Comparison of ENCODE assay signal across 14 cellular contexts in the genomic region with DNA sequence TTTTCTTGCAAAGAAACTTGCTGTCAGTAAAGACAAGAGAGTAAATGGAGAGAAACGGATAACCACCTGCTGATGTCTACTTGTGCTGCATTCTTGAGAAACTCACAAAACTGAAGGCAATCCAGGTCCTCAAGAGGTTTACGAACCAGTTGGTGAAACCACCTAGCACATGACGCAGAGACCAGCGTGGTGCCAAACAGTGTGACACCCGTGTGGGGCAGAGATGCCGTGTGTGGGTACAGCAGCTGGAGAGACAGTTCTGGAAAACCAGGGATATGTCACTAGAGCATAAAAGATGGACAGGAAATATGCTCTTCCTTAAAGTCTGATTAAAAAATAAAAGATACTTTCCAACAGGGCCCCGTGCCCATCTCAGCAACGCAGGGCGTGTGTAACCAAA.
A peak's percentile ranks its signal among the peaks of the same experiment; 100 is the strongest.
DNase-seq lines count a peak whose midpoint lies in the region; ATAC-seq, FAIRE-seq and TF ChIP-seq lines count a peak whose summit lies in the region.
"Had no signal": no experiment of that assay in that cellular context is flagged by ENCODE, and none has a peak within 500 bp of the region (broad histone marks: within the 10 kb centered on the region; RNA-seq: fewer than 3 reads in every experiment).

No MANE protein-coding gene starts in this region.

- no peaks in the 10 kb centered on the region for H3K9me3 ChIP-seq in left ventricle myocardium inferior (replicated peaks)
- H3K9me3 ChIP-seq in aorta (ENCODE audit: control insufficient read depth, low read length) = no peaks in the 10 kb centered on the region
- H3K9me3 ChIP-seq in small intestine (ENCODE audit: control insufficient read depth, low read depth) = no peaks in the 10 kb centered on the region

- intact Hi-C loops in left ventricle myocardium inferior (cut with micrococcal nuclease) = loop anchor here (10.0 kb wide), 1 partner anchor 93 kb away; no protein-coding TSS in a partner anchor
- intact Hi-C loops in left ventricle myocardium superior (cut with micrococcal nuclease) = loop anchor here (10.0 kb wide), 1 partner anchor 83 kb away; no protein-coding TSS in a partner anchor
- intact Hi-C loops in dendritic cell treated with granulocyte-macrophage colony-stimulating factor and Interleukin-4, amounts not matched to agents 40 ng/mL and 50 ng/mL, for 4 days (cut with micrococcal nuclease) = loop anchor here (10.0 kb wide), 1 partner anchor 117 kb away; no protein-coding TSS in a partner anchor
- intact Hi-C loops in posterior vena cava (cut with DNase I) = no loop called here
- intact Hi-C loops in aorta (cut with DNase I) = loop anchor here (2.0 to 5.0 kb wide), 4 partner anchors 89 to 114 kb away; no protein-coding TSS in a partner anchor

- peak overlapping the region; percentile 85 for H3K27ac ChIP-seq in left ventricle myocardium inferior (replicated peaks)
- H3K27ac ChIP-seq in aorta (ENCODE audit: low read depth in 1 of 2, low read length in 2 of 2) = peak overlapping the region; percentile 47 to 96
- H3K27ac ChIP-seq in small intestine (ENCODE audit: low read depth in 1 of 2, low read length in 1 of 2) = peak overlapping the region in 1 of 2 donors; percentile 75

- no peaks in the 10 kb centered on the region for H3K9me3 Mint-ChIP-seq in dendritic cell treated with granulocyte-macrophage colony-stimulating factor and Interleukin-4, amounts not matched to agents 40 ng/mL and 50 ng/mL, for 4 days

- no peak for TF ChIP-seq CTCF in left ventricle myocardium inferior (IDR thresholded peaks at IDR 0.05; ENCODE audit: borderline replicate concordance)

- no peak for FAIRE-seq in small intestine (lab: Jason Lieb, UNC)
- FAIRE-seq: islet of Langerhans, urothelium cell line had no signal

- no peak overlapping the region for H3K4me3 Mint-ChIP-seq in dendritic cell treated with granulocyte-macrophage colony-stimulating factor and Interleukin-4, amounts not matched to agents 40 ng/mL and 50 ng/mL, for 4 days

- DNase-seq in left ventricle myocardium inferior = no peak
- no peak for DNase-seq in left ventricle myocardium superior
- peak; percentile 58 for DNase-seq in posterior vena cava (ENCODE audit: low spot score)
- DNase-seq in aorta = no peak
- DNase-seq in small intestine = no peak
- DNase-seq: activated T-cell treated with anti-CD3 and anti-CD28 coated beads, Interleukin-2, amount 50 U/mL, for 1 hour; DMS153; KG1; NCI-H187 treated with DMSO at 0.1 percent for 48 hours had no signal

- no peaks in the 10 kb centered on the region for H3K36me3 ChIP-seq in left ventricle myocardium inferior
- H3K36me3 ChIP-seq in aorta (ENCODE audit: control insufficient read depth in 1 of 2, insufficient read depth in 2 of 2, low read length in 1 of 2) = no peaks in the 10 kb centered on the region
- no peaks in the 10 kb centered on the region for H3K36me3 ChIP-seq in small intestine (ENCODE audit: control insufficient read depth in 2 of 2, insufficient read depth in 2 of 2, low read length in 2 of 2)

- H3K27me3 ChIP-seq in left ventricle myocardium inferior (ENCODE audit: low read depth) (no peaks in the 10 kb centered on the region), aorta (ENCODE audit: control insufficient read depth in 1 of 2, insufficient read depth in 2 of 2, low read length in 1 of 2) (no peaks in the 10 kb centered on the region), small intestine (ENCODE audit: control insufficient read depth in 2 of 2, insufficient read depth in 2 of 2, low read length in 2 of 2) (no peaks in the 10 kb centered on the region)

- H3K4me1 Mint-ChIP-seq in dendritic cell treated with granulocyte-macrophage colony-stimulating factor and Interleukin-4, amounts not matched to agents 40 ng/mL and 50 ng/mL, for 4 days (ENCODE audit: low read depth) = peaks cover 60% of the 10 kb centered on the region

- peaks cover 53% of the 10 kb centered on the region for H3K4me1 ChIP-seq in left ventricle myocardium inferior
- H3K4me1 ChIP-seq in aorta (ENCODE audit: control insufficient read depth in 1 of 2, insufficient read depth in 2 of 2, low read length in 2 of 2) = peaks cover 5 to 10% of the 10 kb centered on the region in 2 donors
- peaks cover 0 to 10% of the 10 kb centered on the region in 2 donors for H3K4me1 ChIP-seq in small intestine (ENCODE audit: control insufficient read depth in 2 of 2, insufficient read depth in 1 of 2, low read depth in 1 of 2, low read length in 1 of 2)

- ATAC-seq in left ventricle myocardium superior (no peak), aorta (ENCODE audit: low FRiP score) (no peak), HG03442 (IDR thresholded peaks at IDR 0.05; ENCODE audit: unreplicated experiment) (no peak), HG03039 (IDR thresholded peaks at IDR 0.05; ENCODE audit: unreplicated experiment) (no peak)

- H3K36me3 Mint-ChIP-seq in dendritic cell treated with granulocyte-macrophage colony-stimulating factor and Interleukin-4, amounts not matched to agents 40 ng/mL and 50 ng/mL, for 4 days (ENCODE audit: low read depth) = peaks cover 28% of the 10 kb centered on the region

- peak overlapping the region; percentile 71 for H3K27ac Mint-ChIP-seq in dendritic cell treated with granulocyte-macrophage colony-stimulating factor and Interleukin-4, amounts not matched to agents 40 ng/mL and 50 ng/mL, for 4 days

- WGBS in aorta, 2 donors = 44 to 59% methylated on average over 9 of the region's 9 CpGs
- 80 to 92% (median 85%) methylated on average over 9 of the region's 9 CpGs for WGBS in small intestine, 3 donors

- H3K4me3 ChIP-seq in left ventricle myocardium inferior (peak overlapping the region; percentile 37), aorta (ENCODE audit: low read length in 2 of 2) (no peak overlapping the region), small intestine (ENCODE audit: low read depth in 1 of 2, low read length in 2 of 2) (no peak overlapping the region)

- H3K27me3 Mint-ChIP-seq in dendritic cell treated with granulocyte-macrophage colony-stimulating factor and Interleukin-4, amounts not matched to agents 40 ng/mL and 50 ng/mL, for 4 days = peaks cover 3% of the 10 kb centered on the region

Comparison
In these comparisons a context has a peak if more than half of its experiments do, and no peak if none do; other contexts are left out.
1. intact Hi-C loops: an anchor here in left ventricle myocardium inferior (10.0 kb wide), left ventricle myocardium superior (10.0 kb wide), dendritic cell treated with granulocyte-macrophage colony-stimulating factor and Interleukin-4, amounts not matched to agents 40 ng/mL and 50 ng/mL, for 4 days (10.0 kb wide) and aorta (2.0 to 5.0 kb wide); none called in posterior vena cava.